ENCODE assay signal across 11 cellular contexts in genomic region chr21:45698493-45698947, GRCh38. TPM values are rescaled to one million over a fixed set of nuclear protein-coding genes. Genes with fewer than 3 reads are reported as not detected.
DNase-seq lines count a peak whose midpoint lies in the region; ATAC-seq and TF ChIP-seq lines count a peak whose summit lies in the region.
"Had no signal": no experiment of that assay in that cellular context is flagged by ENCODE, and none has a peak within 500 bp of the region (broad histone marks: within the 10 kb centered on the region; RNA-seq: fewer than 3 reads in every experiment).

No MANE protein-coding gene starts in this region.

- H2BK12ac ChIP-seq in neuronal stem cell (ENCODE audit: low read length) = no peak overlapping the region

- no peak overlapping the region for H2BK5ac ChIP-seq in neuronal stem cell (ENCODE audit: low read length)

- no peaks in the 10 kb centered on the region for H3K79me2 ChIP-seq in GM23338 (replicated peaks; ENCODE audit: insufficient read depth)

- no peak overlapping the region for H3K4ac ChIP-seq in neuronal stem cell (ENCODE audit: low read length)

- no peak overlapping the region for H3K9ac ChIP-seq in neuronal stem cell (ENCODE audit: low read depth, low read length, poor library complexity)

- H3K4me3 Mint-ChIP-seq in GM23338 = no peak overlapping the region

- DNase-seq in Daoy (ENCODE audit: low read depth) (peak; percentile 92), M059J (ENCODE audit: low read depth) (peak; percentile 61), choroid plexus epithelial cell (ENCODE audit: low read depth) (peak; percentile 97), non-pigmented ciliary epithelial cell (ENCODE audit: low read depth) (peak; percentile 83), GM23338 (ENCODE audit: low spot score) (no peak), Kasumi-1 (lab: John Stamatoyannopoulos, UW) (no peak), neuronal stem cell (ENCODE audit: low spot score) (no peak)
- no peak for DNase-seq in activated CD8-positive, alpha-beta memory T cell treated with anti-CD3 and anti-CD28 coated beads, Interleukin-2, amount 50 U/mL, for 4 hours
- DNase-seq: KBM-7 had no signal

- H3F3A ChIP-seq in GM23338 (replicated peaks; ENCODE audit: low read depth) = no peaks in the 10 kb centered on the region

- TF ChIP-seq CTCF in choroid plexus epithelial cell (conservative IDR thresholded peaks at IDR 0.05; ENCODE audit: low read depth, low read length) (no peak), GM23338 (conservative IDR thresholded peaks at IDR 0.05; ENCODE audit: low read depth in 2 of 2) (no peak)

- H2BK120ac ChIP-seq in neuronal stem cell (ENCODE audit: low read depth, low read length) = no peak overlapping the region

- no CpG with 5 or more reads among the region's 2 CpGs for WGBS in neuronal stem cell (ENCODE audit: extremely low coverage in 2 of 2, insufficient read length in 2 of 2, insufficient replicate concordance in 1 of 2), 2 donors

- H3K4me2 ChIP-seq in GM23338 (no peak overlapping the region), neuronal stem cell (ENCODE audit: insufficient read depth, low read length, poor library complexity, severe bottlenecking) (no peak overlapping the region)

- no peak overlapping the region for H3K23ac ChIP-seq in neuronal stem cell (ENCODE audit: low read depth, low read length, poor library complexity)

- no peaks in the 10 kb centered on the region for H3K9me3 ChIP-seq in neuronal stem cell (replicated peaks in 1 of 2; ENCODE audit: control insufficient read depth in 2 of 2, insufficient read depth in 1 of 2, low read depth in 1 of 2, low read length in 2 of 2)

- H3K79me1 ChIP-seq in neuronal stem cell (ENCODE audit: low read depth, low read length) = no peaks in the 10 kb centered on the region

- no peaks in the 10 kb centered on the region for H3K36me3 Mint-ChIP-seq in GM23338 (ENCODE audit: low read depth)

- H2AK5ac ChIP-seq in neuronal stem cell (ENCODE audit: low read depth, low read length) = no peak overlapping the region

- H3K36me3 ChIP-seq in GM23338 (ENCODE audit: insufficient read depth) = no peaks in the 10 kb centered on the region
- H3K36me3 ChIP-seq in neuronal stem cell (replicated peaks in 1 of 2; ENCODE audit: control insufficient read depth in 2 of 2, insufficient read depth in 2 of 2, low read length in 2 of 2) = no peaks in the 10 kb centered on the region

- H3K14ac ChIP-seq in neuronal stem cell (ENCODE audit: low read length) = no peak overlapping the region

- no peaks in the 10 kb centered on the region for H3K27me3 ChIP-seq in GM23338 (ENCODE audit: insufficient read depth)
- H3K27me3 ChIP-seq in neuronal stem cell (ENCODE audit: control insufficient read depth in 3 of 3, insufficient read depth in 3 of 3, low read depth in 1 of 3, low read length in 3 of 3) = peaks cover 0 to 5% (median 0%) of the 10 kb centered on the region in 3 experiments

- H3K27ac ChIP-seq in GM23338 (ENCODE audit: low read depth) (no peak overlapping the region), neuronal stem cell (replicated peaks; ENCODE audit: low read length) (no peak overlapping the region)

- H3K18ac ChIP-seq in neuronal stem cell (ENCODE audit: low read length) = no peak overlapping the region

- H4K8ac ChIP-seq in neuronal stem cell (ENCODE audit: low read depth, low read length) = no peak overlapping the region

- H3K4me1 Mint-ChIP-seq in GM23338 = no peaks in the 10 kb centered on the region

- no peak overlapping the region for H3K27ac Mint-ChIP-seq in GM23338

- H3K9me2 ChIP-seq in GM23338 (ENCODE audit: insufficient read depth) = 0 out of 2 replicates have a peak, but pooled peaks cover 4% of the 10 kb centered on the region

- no peak overlapping the region for H3K4me3 ChIP-seq in choroid plexus epithelial cell (ENCODE audit: low read depth, low read length)
- H3K4me3 ChIP-seq in GM23338 = no peak overlapping the region
- H3K4me3 ChIP-seq in neuronal stem cell (ENCODE audit: low read length in 2 of 2) = no peak overlapping the region

- no peaks in the 10 kb centered on the region for H4K20me1 ChIP-seq in GM23338 (replicated peaks; ENCODE audit: insufficient read depth)

- no peak for ATAC-seq in GM23338
- ATAC-seq: HCT116 had no signal

- no peak overlapping the region for H2AFZ ChIP-seq in GM23338
- no peak overlapping the region for H2AFZ ChIP-seq in neuronal stem cell (ENCODE audit: low read length)

- H3K4me1 ChIP-seq in GM23338 (ENCODE audit: insufficient read depth) (no peaks in the 10 kb centered on the region), neuronal stem cell (ENCODE audit: control insufficient read depth in 2 of 2, insufficient read depth in 1 of 2, low read depth in 1 of 2, low read length in 2 of 2) (no peaks in the 10 kb centered on the region)

- H4K91ac ChIP-seq in neuronal stem cell (ENCODE audit: low read depth, low read length, poor library complexity) = no peak overlapping the region

- H2BK15ac ChIP-seq in neuronal stem cell (ENCODE audit: low read length) = no peak overlapping the region

- H3K27me3 Mint-ChIP-seq in GM23338 (ENCODE audit: insufficient read depth, low read depth, poor library complexity) = peaks cover 5% of the 10 kb centered on the region
- H3K27me3 Mint-ChIP-seq: activated naive CD8-positive, alpha-beta T cell had no signal

- H3K9me3 Mint-ChIP-seq in GM23338 = peaks cover 5% of the 10 kb centered on the region; the same call in 1 of the 3 replicates

TF ChIP-seq in GM23338, 12 proteins besides CTCF, POLR2A, EP300 and RAD21 (continues in another document):
- no peak for TF ChIP-seq ETS1 (IDR thresholded peaks at IDR 0.05)
- TF ChIP-seq STAT1 (IDR thresholded peaks at IDR 0.05; ENCODE audit: unreplicated experiment) = no peak

RNA-seq across cellular contexts. Expression of gene PCBP3, which starts 55.0 kb away (rescaled TPM):
- 2.1 and 8.1 TPM in 2 replicates for total RNA-seq in Daoy (2014; rRNA removed; shearing (Covaris generic))
- 0.10 TPM in 1 of 2 replicates, not detected in the other for total RNA-seq in M059J (2014; rRNA removed; shearing (Covaris generic))
- 7.8 and 9.1 TPM in 2 replicates for total RNA-seq in GM23338 (2014; rRNA removed; shearing (Covaris generic))
- 6.5 and 7.1 TPM in 2 replicates for polyA plus RNA-seq in GM23338 (2016; fragmentation: Nextera tagmentation; extraction: Ambion mirVana)
- 6.9 TPM for polyA plus RNA-seq in neuronal stem cell (2013, experiment 1 of 2)
- 6.2 TPM for polyA plus RNA-seq in neuronal stem cell (2013, experiment 2 of 2)

Comparison
In these comparisons a context has a peak if more than half of its experiments do, and no peak if none do; other contexts are left out.
1. DNase-seq: peak in Daoy (single experiment), M059J (single experiment), choroid plexus epithelial cell (single experiment) and non-pigmented ciliary epithelial cell (single experiment); none in GM23338 (single experiment), activated CD8-positive, alpha-beta memory T cell treated with anti-CD3 and anti-CD28 coated beads, Interleukin-2, amount 50 U/mL, for 4 hours (single experiment), Kasumi-1 (0 of 2) and neuronal stem cell (single experiment).